Comparison of ENCODE assay signal across 17 cellular contexts in genomic region chr13:62704795-62705329, GRCh38.
A peak's percentile ranks its signal among the peaks of the same experiment; 100 is the strongest.
DNase-seq lines count a peak whose midpoint lies in the region; ATAC-seq and TF ChIP-seq lines count a peak whose summit lies in the region.
"Had no signal": no experiment of that assay in that cellular context is flagged by ENCODE, and none has a peak within 500 bp of the region (broad histone marks: within the 10 kb centered on the region; RNA-seq: fewer than 3 reads in every experiment).

No MANE protein-coding gene starts in this region.

- intact Hi-C loops in HCT116 (cut with micrococcal nuclease), result no loop called here

- H3K79me2 ChIP-seq in HCT116 (ENCODE audit: insufficient read depth, low read length) (no peaks in the 10 kb centered on the region), neural progenitor cell (ENCODE audit: low read depth) (no peaks in the 10 kb centered on the region)

- H3K27ac Mint-ChIP-seq in neural progenitor cell, result no peak overlapping the region
- H3K27ac Mint-ChIP-seq: CD8-positive, alpha-beta memory T cell had no signal

- H3K36me3 ChIP-seq in HCT116 (ENCODE audit: control insufficient read depth in 1 of 2, insufficient read depth in 2 of 2, low read length in 2 of 2) (no peaks in the 10 kb centered on the region), neural progenitor cell (no peaks in the 10 kb centered on the region)
- H3K36me3 ChIP-seq: BLaER1 treated with 17β-estradiol and CSF1 and Interleukin-3, amounts not matched to agents 10 nM and 100 nM had no signal

- H3K4me1 Mint-ChIP-seq in neural progenitor cell, result peaks cover 4% of the 10 kb centered on the region
- H3K4me1 Mint-ChIP-seq: CD8-positive, alpha-beta memory T cell had no signal

- H3K4me3 Mint-ChIP-seq in neural progenitor cell, result no peak overlapping the region
- H3K4me3 Mint-ChIP-seq: CD8-positive, alpha-beta memory T cell had no signal

- H3K27me3 Mint-ChIP-seq in neural progenitor cell (ENCODE audit: insufficient read depth, low read depth), result no peaks in the 10 kb centered on the region
- H3K27me3 Mint-ChIP-seq: CD8-positive, alpha-beta memory T cell had no signal

- H2AFZ ChIP-seq in HCT116 (ENCODE audit: low read depth, low read length, poor library complexity, severe bottlenecking) (peak overlapping the region; percentile 66), neural progenitor cell (replicated peaks) (peak overlapping the region; percentile 23)

- H3K36me3 Mint-ChIP-seq in neural progenitor cell, result no peaks in the 10 kb centered on the region
- H3K36me3 Mint-ChIP-seq: CD8-positive, alpha-beta memory T cell had no signal

- no peak for TF ChIP-seq POLR2A in HCT116 (IDR thresholded peaks at IDR 0.05; ENCODE audit: borderline replicate concordance, extremely low read depth, insufficient read depth, insufficient read length)

- TF ChIP-seq CTCF in HCT116 (IDR thresholded peaks at IDR 0.05 in 2 of 3, conservative IDR thresholded peaks at IDR 0.05 in 1 of 3; ENCODE audit: borderline replicate concordance in 1 of 3, insufficient read depth in 1 of 3, low read depth in 2 of 3, low read length in 2 of 3) (no peak), neural progenitor cell (IDR thresholded peaks at IDR 0.05) (no peak)

- no peaks in the 10 kb centered on the region for H3K9me3 ChIP-seq in HCT116 (ENCODE audit: control insufficient read depth in 1 of 2, insufficient read depth in 1 of 2, low read depth in 1 of 2, low read length in 2 of 2)
- no peaks in the 10 kb centered on the region for H3K9me3 ChIP-seq in neural progenitor cell (ENCODE audit: low read depth)
- H3K9me3 ChIP-seq: A549; BLaER1 treated with 17β-estradiol and CSF1 and Interleukin-3, amounts not matched to agents 10 nM and 100 nM had no signal

- H4K20me1 ChIP-seq in HCT116 (ENCODE audit: insufficient read depth) (no peaks in the 10 kb centered on the region), neural progenitor cell (ENCODE audit: low read depth) (no peaks in the 10 kb centered on the region)
- H4K20me1 ChIP-seq: BLaER1 treated with 17β-estradiol and CSF1 and Interleukin-3, amounts not matched to agents 10 nM and 100 nM had no signal

- no peak overlapping the region for H3K4me2 ChIP-seq in HCT116 (ENCODE audit: low read length)
- no peak overlapping the region for H3K4me2 ChIP-seq in neural progenitor cell
- H3K4me2 ChIP-seq: A549; BLaER1 treated with 17β-estradiol and CSF1 and Interleukin-3, amounts not matched to agents 10 nM and 100 nM had no signal

- H3K4me3 ChIP-seq in HCT116 (replicated peaks in 1 of 2; ENCODE audit: low read depth in 1 of 2, low read length in 2 of 2) (no peak overlapping the region), neural progenitor cell (no peak overlapping the region)
- H3K4me3 ChIP-seq: A549; BLaER1 treated with 17β-estradiol and CSF1 and Interleukin-3, amounts not matched to agents 10 nM and 100 nM had no signal

- H3K27me3 ChIP-seq in HCT116 (ENCODE audit: insufficient read depth, low read length), result no peaks in the 10 kb centered on the region
- no peaks in the 10 kb centered on the region for H3K27me3 ChIP-seq in neural progenitor cell
- H3K27me3 ChIP-seq: BLaER1 treated with 17β-estradiol and CSF1 and Interleukin-3, amounts not matched to agents 10 nM and 100 nM had no signal

- POLR2A ChIA-PET in HCT116 (lab: Charles Lee), result no interaction called here

- H3K9me3 Mint-ChIP-seq in neural progenitor cell, result no peaks in the 10 kb centered on the region

- DNase-seq in DMS 273 (lab: John Stamatoyannopoulos, UW; ENCODE audit: unreplicated experiment), result peak; percentile 72
- DNase-seq in HCT116 (ENCODE audit: low read depth, low spot score), result no peak
- peak; percentile 54 for DNase-seq in NCI-H2227 treated with DMSO at 0.1 percent for 48 hours (lab: John Stamatoyannopoulos, UW)
- DNase-seq in neural progenitor cell (ENCODE audit: low spot score), result no peak
- no peak for DNase-seq in stimulated activated CD4-positive, alpha-beta T cell treated with anti-CD3 and anti-CD28 coated beads, Interleukin-4, amount 100 ng/mL, for 4 hours
- no peak for DNase-seq in inferior parietal cortex (ENCODE audit: extremely low spot score)
- no peak for DNase-seq in activated effector memory CD4-positive, alpha-beta T cell treated with Interleukin-2 at 50 U/mL for 16 hours
- DNase-seq: CD8-positive, alpha-beta memory T cell; KG1; NCI-H187; NCI-H524 treated with DMSO at 0.1 percent for 48 hours; PC-3; SW 1271 had no signal

- H3K9ac ChIP-seq in HCT116 (ENCODE audit: low read length), result no peak overlapping the region
- no peak overlapping the region for H3K9ac ChIP-seq in neural progenitor cell
- H3K9ac ChIP-seq: BLaER1 treated with 17β-estradiol and CSF1 and Interleukin-3, amounts not matched to agents 10 nM and 100 nM had no signal

- H3K9me2 ChIP-seq in HCT116 (ENCODE audit: insufficient read depth), result no peaks in the 10 kb centered on the region

- H3K27ac ChIP-seq in HCT116 (ENCODE audit: low read depth, low read length) (no peak overlapping the region), neural progenitor cell (no peak overlapping the region)
- H3K27ac ChIP-seq: A549; BLaER1 treated with 17β-estradiol and CSF1 and Interleukin-3, amounts not matched to agents 10 nM and 100 nM; RWPE1 had no signal

- TF ChIP-seq RAD21 in HCT116 (IDR thresholded peaks at IDR 0.05; ENCODE audit: low read depth), result no peak

- BruUV-seq in HCT116 (replicated peaks; lab: Mats Ljungman, UMichigan), result no TSS peak

- CTCF ChIA-PET in HCT116 (lab: Charles Lee), result no interaction called here

- no peak for ATAC-seq in HCT116
- ATAC-seq: A549, HepG2 had no signal

- RAD21 ChIA-PET in HCT116 (lab: Charles Lee; ENCODE audit: low non-redundant PET in 1 of 2, low total read pairs in 2 of 2, uncharacterized antibody in 2 of 2, unreplicated experiment in 2 of 2), result no interaction called here

- H3K4me1 ChIP-seq in HCT116 (ENCODE audit: control insufficient read depth in 1 of 2, insufficient read depth in 2 of 2, low read length in 2 of 2) (peaks cover 0 to 12% of the 10 kb centered on the region in 2 experiments; a peak in 2 of 4 replicates), neural progenitor cell (no peaks in the 10 kb centered on the region)
- H3K4me1 ChIP-seq: A549; BLaER1 treated with 17β-estradiol and CSF1 and Interleukin-3, amounts not matched to agents 10 nM and 100 nM had no signal

- no peaks in the 10 kb centered on the region for H3F3A ChIP-seq in neural progenitor cell (ENCODE audit: low read depth)

TF ChIP-seq in HCT116, 20 proteins besides CTCF, POLR2A, EP300 and RAD21 (continues in another document):
- no peak for TF ChIP-seq REST (IDR thresholded peaks at IDR 0.05; ENCODE audit: low read depth)
- no peak for TF ChIP-seq SIN3A (IDR thresholded peaks at IDR 0.05; ENCODE audit: low read depth)
- TF ChIP-seq CBX3 (IDR thresholded peaks at IDR 0.05; ENCODE audit: low read depth), result no peak
- TF ChIP-seq ATF3 (IDR thresholded peaks at IDR 0.05), result no peak
- no peak for TF ChIP-seq ZNF274 (IDR thresholded peaks at IDR 0.05; ENCODE audit: low read depth, low read length)
- no peak for TF ChIP-seq EZH2 (IDR thresholded peaks at IDR 0.05)
- no peak for TF ChIP-seq EZH2phosphoT487 (IDR thresholded peaks at IDR 0.05; ENCODE audit: borderline replicate concordance)
- TF ChIP-seq POLR2AphosphoS5 (IDR thresholded peaks at IDR 0.05; ENCODE audit: low read depth, low read length), result no peak
- no peak for TF ChIP-seq MAX (IDR thresholded peaks at IDR 0.05)
- TF ChIP-seq FOSL1 (IDR thresholded peaks at IDR 0.05; ENCODE audit: low read depth), result no peak

Comparison
In these comparisons a context has a peak if more than half of its experiments do, and no peak if none do; other contexts are left out.
1. DNase-seq: peak in DMS 273 (single experiment) and NCI-H2227 treated with DMSO at 0.1 percent for 48 hours (single experiment); none in HCT116 (single experiment), neural progenitor cell (single experiment), stimulated activated CD4-positive, alpha-beta T cell treated with anti-CD3 and anti-CD28 coated beads, Interleukin-4, amount 100 ng/mL, for 4 hours (0 of 2), inferior parietal cortex (single experiment) and activated effector memory CD4-positive, alpha-beta T cell treated with Interleukin-2 at 50 U/mL for 16 hours (single experiment).